9 cellular contexts compared by ENCODE assay signal in genomic region chr3:101781166-101781565, GRCh38. TPM values are rescaled to one million over a fixed set of nuclear protein-coding genes. Genes with fewer than 3 reads are reported as not detected.
DNase-seq lines count a peak whose midpoint lies in the region; ATAC-seq, FAIRE-seq and TF ChIP-seq lines count a peak whose summit lies in the region.
"Had no signal": no experiment of that assay in that cellular context is flagged by ENCODE, and none has a peak within 500 bp of the region (broad histone marks: within the 10 kb centered on the region; RNA-seq: fewer than 3 reads in every experiment).

No MANE protein-coding gene starts in this region.

- BruUV-seq in HepG2 (replicated peaks; lab: Mats Ljungman, UMichigan) = no TSS peak

- H3K79me2 ChIP-seq in HepG2 (ENCODE audit: insufficient read depth, low read length) = no peaks in the 10 kb centered on the region

- no peaks in the 10 kb centered on the region for H3K27me3 ChIP-seq in BE2C
- H3K27me3 ChIP-seq in HAP-1 (ENCODE audit: low read depth) = no peaks in the 10 kb centered on the region
- H3K27me3 ChIP-seq in HepG2 (ENCODE audit: control insufficient read depth in 1 of 2, insufficient read depth in 2 of 2, low read length in 2 of 2) = no peaks in the 10 kb centered on the region; a peak in 1 of 5 replicates

- H3K9me3 Mint-ChIP-seq in naive thymus-derived CD8-positive, alpha-beta T cell = no peaks in the 10 kb centered on the region

- no peak for TF ChIP-seq RAD21 in HepG2 (CRISPR knock-in tag; IDR thresholded peaks at IDR 0.05)

- H3K9me3 ChIP-seq in BE2C (no peaks in the 10 kb centered on the region), HAP-1 (no peaks in the 10 kb centered on the region), HepG2 (ENCODE audit: low read length) (no peaks in the 10 kb centered on the region)

- H3K36me3 ChIP-seq in BE2C = peaks cover 39% of the 10 kb centered on the region
- H3K36me3 ChIP-seq in HAP-1 (replicated peaks) = peaks cover 34% of the 10 kb centered on the region
- H3K36me3 ChIP-seq in HepG2 (replicated peaks in 1 of 2; ENCODE audit: control insufficient read depth in 1 of 2, insufficient read depth in 2 of 2, low read length in 2 of 2) = peaks cover 0 to 3% of the 10 kb centered on the region in 2 experiments; a peak in 1 of 5 replicates

- H2AFZ ChIP-seq in HepG2 (ENCODE audit: low read length) = no peak overlapping the region

- H3K4me3 Mint-ChIP-seq in naive thymus-derived CD8-positive, alpha-beta T cell = peak overlapping the region in 9 of 10 donors; percentile 26 to 98 (median 94)

- H3K27ac Mint-ChIP-seq in naive thymus-derived CD8-positive, alpha-beta T cell = peak overlapping the region in 9 of 10 donors; percentile 83 to 100 (median 99)

- in situ Hi-C loops in HAP-1 (cut with MboI; ENCODE audit: low sequenced_read_pairs) = no loop called here
- in situ Hi-C loops in astrocyte of the cerebellum (cut with HindIII; ENCODE audit: low sequenced_read_pairs) = no loop called here
- in situ Hi-C loops in HepG2 (cut with HindIII; ENCODE audit: extremely low pct_ligation_motif_present, low pct_unique_long_range_greater_than_20kb) = no loop called here

- H3K4me3 ChIP-seq in BE2C (ENCODE audit: low read depth, low read length) (peak overlapping the region; percentile 71), HAP-1 (peak overlapping the region; percentile 81), astrocyte of the cerebellum (ENCODE audit: low read depth, low read length) (peak overlapping the region; percentile 58), HepG2 (replicated peaks in 1 of 3; ENCODE audit: insufficient read depth in 1 of 3, low read depth in 2 of 3, low read length in 3 of 3) (no peak overlapping the region)

- H3K4me1 ChIP-seq in BE2C = no peaks in the 10 kb centered on the region; the same call in 1 of the 2 replicates
- H3K4me1 ChIP-seq in HAP-1 = peaks cover 23% of the 10 kb centered on the region
- H3K4me1 ChIP-seq in HepG2 (ENCODE audit: insufficient read depth, low read length) = peaks cover 25% of the 10 kb centered on the region

- H4K20me1 ChIP-seq in HepG2 (ENCODE audit: insufficient read depth, low read length) = no peaks in the 10 kb centered on the region

- DNase-seq in BE2C = no peak
- peak; percentile 22 to 70 for DNase-seq in HAP-1 (ENCODE audit: low spot score in 2 of 2)
- no peak for DNase-seq in astrocyte of the cerebellum (ENCODE audit: low read depth)
- DNase-seq in naive thymus-derived CD8-positive, alpha-beta T cell = no peak
- DNase-seq in cerebellum (ENCODE audit: low spot score) = no peak
- DNase-seq in HepG2 (ENCODE audit: low spot score) = no peak
- DNase-seq: aorta had no signal

- POLR2A ChIA-PET in naive thymus-derived CD8-positive, alpha-beta T cell (lab: Charles Lee) = interaction anchor here (0.8 to 2.7 kb wide), 3 partner anchors 15 to 105 kb away, joined by 3 to 7 read pairs (median 4); partner anchors contain the start of gene CEP97
- POLR2A ChIA-PET in HepG2 (lab: Yijun Ruan, JAX) = no interaction called here

- intact Hi-C loops in HepG2 (cut with micrococcal nuclease; ENCODE audit: unreplicated experiment) = no loop called here

- H3K9ac ChIP-seq in HepG2 (ENCODE audit: insufficient read depth, low read depth, low read length) = no peak overlapping the region

- H3K36me3 Mint-ChIP-seq in naive thymus-derived CD8-positive, alpha-beta T cell = peaks cover 0 to 33% (median 23%) of the 10 kb centered on the region in 3 donors

- TF ChIP-seq EP300 in HepG2 (IDR thresholded peaks at IDR 0.05; ENCODE audit: low read depth in 2 of 2, low read length in 2 of 2) (no peak), HepG2 (CRISPR knock-in tag; IDR thresholded peaks at IDR 0.05; ENCODE audit: borderline replicate concordance) (no peak)

- no peaks in the 10 kb centered on the region for H3K27me3 Mint-ChIP-seq in naive thymus-derived CD8-positive, alpha-beta T cell

- TF ChIP-seq CTCF in BE2C (IDR thresholded peaks at IDR 0.05; ENCODE audit: low read depth, low read length) = no peak
- TF ChIP-seq CTCF in astrocyte of the cerebellum (IDR thresholded peaks at IDR 0.05; ENCODE audit: low read depth, low read length, missing control alignments) = no peak
- TF ChIP-seq CTCF in HepG2 (CRISPR knock-in tag; IDR thresholded peaks at IDR 0.05) = no peak

- peaks cover 27 to 80% (median 73%) of the 10 kb centered on the region in 4 donors for H3K4me1 Mint-ChIP-seq in naive thymus-derived CD8-positive, alpha-beta T cell

- no peak for TF ChIP-seq POLR2A in HepG2 (IDR thresholded peaks at IDR 0.05; ENCODE audit: insufficient read depth in 1 of 2, low read depth in 2 of 2, low read length in 2 of 2)

- no peak for ATAC-seq in naive thymus-derived CD8-positive, alpha-beta T cell
- no peak for ATAC-seq in GM18868 (IDR thresholded peaks at IDR 0.05; ENCODE audit: unreplicated experiment)
- ATAC-seq in HepG2 = no peak
- no peak for ATAC-seq in HG02623 (IDR thresholded peaks at IDR 0.05; ENCODE audit: unreplicated experiment)

- H3K27ac ChIP-seq in HepG2 (ENCODE audit: extremely low read length, insufficient read depth, low read length) = no peak overlapping the region

- CTCF ChIA-PET in HepG2 (lab: Yijun Ruan, JAX; ENCODE audit: low intra/inter-chr PET ratio, low total read pairs) = no interaction called here

- H3K4me2 ChIP-seq in HepG2 (ENCODE audit: low read depth, low read length) = no peak overlapping the region

- FAIRE-seq in HepG2 (lab: Jason Lieb, UNC) = no peak

TF ChIP-seq in HepG2, 621 proteins besides CTCF, POLR2A, EP300 and RAD21 (continues in another document):
- TF ChIP-seq HDAC2 (CRISPR knock-in tag; IDR thresholded peaks at IDR 0.05) (no peak), THYN1 (CRISPR knock-in tag; IDR thresholded peaks at IDR 0.05; ENCODE audit: borderline replicate concordance, low read depth) (no peak), SP2 (CRISPR knock-in tag; IDR thresholded peaks at IDR 0.05) (no peak)

RNA-seq across cellular contexts. Expression of gene NXPE3, which starts 2.2 kb away (rescaled TPM):
- 24.5 TPM for polyA plus RNA-seq in BE2C (2012; ENCODE audit: insufficient read depth, insufficient read length, low read depth)
- 10 to 100 TPM; 38.3 to 40.0 TPM for total RNA-seq in naive thymus-derived CD8-positive, alpha-beta T cell
- polyA plus RNA-seq in naive thymus-derived CD8-positive, alpha-beta T cell = 10 to 100 TPM; 32.5 to 61.0 (median 50.2) TPM
- 12.3 TPM for total RNA-seq in cerebellum
- total RNA-seq in HepG2 (2016; rRNA removed; fragmentation: Illumina TruSeq; extraction: Trizol) = 4.7 and 5.3 TPM in 2 replicates
- total RNA-seq in HepG2 (2016; cell fraction: cytosol; rRNA removed; fragmentation: Illumina TruSeq; extraction: Trizol; ENCODE audit: low read depth) = 2.1 and 2.6 TPM in 2 replicates
- total RNA-seq in HepG2 (2016; cell fraction: insoluble cytoplasmic fraction; rRNA removed; fragmentation: Illumina TruSeq; extraction: Trizol) = 4.8 and 5.6 TPM in 2 replicates
- 8.2 and 9.3 TPM in 2 replicates for total RNA-seq in HepG2 (2016; cell fraction: membrane; rRNA removed; fragmentation: Illumina TruSeq; extraction: Trizol)
- total RNA-seq in HepG2 (2016; cell fraction: nucleus; rRNA removed; fragmentation: Illumina TruSeq; extraction: Trizol) = 2.8 and 4.3 TPM in 2 replicates
- polyA plus RNA-seq in HepG2 (2011; rRNA removed) = 3.5 and 3.6 TPM in 2 replicates
- 2.9 and 4.4 TPM in 2 replicates for polyA plus RNA-seq in HepG2 (2011; cell fraction: cytosol; rRNA removed)
- polyA plus RNA-seq in HepG2 (2011; cell fraction: nucleus; rRNA removed) = 1.7 and 2.3 TPM in 2 replicates
- 2.8 and 4.3 TPM in 2 replicates for polyA plus RNA-seq in HepG2 (2012)
- polyA plus RNA-seq in HepG2 (2016; cell fraction: cytosol; fragmentation: Illumina TruSeq; extraction: Trizol; ENCODE audit: low read depth) = 3.2 and 3.3 TPM in 2 replicates
- polyA plus RNA-seq in HepG2 (2016; cell fraction: insoluble cytoplasmic fraction; fragmentation: Illumina TruSeq; extraction: Trizol; ENCODE audit: low read depth) = 6.4 and 7.2 TPM in 2 replicates
- 7.5 and 7.8 TPM in 2 replicates for polyA plus RNA-seq in HepG2 (2016; cell fraction: membrane; fragmentation: Illumina TruSeq; extraction: Trizol; ENCODE audit: low read depth)
- polyA plus RNA-seq in HepG2 (2016; cell fraction: nucleus; fragmentation: Illumina TruSeq; extraction: Trizol; ENCODE audit: insufficient read depth, low read depth) = 4.1 and 5.6 TPM in 2 replicates
- polyA minus RNA-seq in HepG2 (2011; rRNA and poly(A)+ RNA removed; ENCODE audit: low replicate concordance) = 7.4 and 7.9 TPM in 2 replicates
- polyA minus RNA-seq in HepG2 (2011; cell fraction: cytosol; rRNA and poly(A)+ RNA removed) = 1.8 and 3.9 TPM in 2 replicates
- 3.2 and 4.4 TPM in 2 replicates for polyA minus RNA-seq in HepG2 (2011; cell fraction: nucleus; rRNA and poly(A)+ RNA removed)

RNA-seq across cellular contexts. Expression of gene CEP97, which starts 56.8 kb away (rescaled TPM):
- 4.7 TPM for polyA plus RNA-seq in BE2C (2012; ENCODE audit: insufficient read depth, insufficient read length, low read depth)
- total RNA-seq in naive thymus-derived CD8-positive, alpha-beta T cell = 10 to 100 TPM in 1 of 2 experiments, 1 to 10 TPM in 1; 8.4 to 10.5 TPM
- 1 to 10 TPM; 1.8 to 5.3 (median 3.5) TPM for polyA plus RNA-seq in naive thymus-derived CD8-positive, alpha-beta T cell
- total RNA-seq in cerebellum = 45.5 TPM
- 6.5 and 10.2 TPM in 2 replicates for total RNA-seq in HepG2 (2016; rRNA removed; fragmentation: Illumina TruSeq; extraction: Trizol)
- 0.88 and 0.91 TPM in 2 replicates for total RNA-seq in HepG2 (2016; cell fraction: cytosol; rRNA removed; fragmentation: Illumina TruSeq; extraction: Trizol; ENCODE audit: low read depth)
- 6.7 and 10.1 TPM in 2 replicates for total RNA-seq in HepG2 (2016; cell fraction: insoluble cytoplasmic fraction; rRNA removed; fragmentation: Illumina TruSeq; extraction: Trizol)
- total RNA-seq in HepG2 (2016; cell fraction: membrane; rRNA removed; fragmentation: Illumina TruSeq; extraction: Trizol) = 1.4 and 1.5 TPM in 2 replicates
- 6.3 and 6.4 TPM in 2 replicates for total RNA-seq in HepG2 (2016; cell fraction: nucleus; rRNA removed; fragmentation: Illumina TruSeq; extraction: Trizol)
- polyA plus RNA-seq in HepG2 (2011; rRNA removed) = 0.71 and 0.99 TPM in 2 replicates
- polyA plus RNA-seq in HepG2 (2011; cell fraction: cytosol; rRNA removed) = 0.43 and 0.78 TPM in 2 replicates
- polyA plus RNA-seq in HepG2 (2011; cell fraction: nucleus; rRNA removed) = 0.72 and 2.3 TPM in 2 replicates
- polyA plus RNA-seq in HepG2 (2012) = 1.4 and 1.8 TPM in 2 replicates
- 0.03 and 0.05 TPM in 2 replicates for polyA plus RNA-seq in HepG2 (2016; cell fraction: cytosol; fragmentation: Illumina TruSeq; extraction: Trizol; ENCODE audit: low read depth)
- polyA plus RNA-seq in HepG2 (2016; cell fraction: insoluble cytoplasmic fraction; fragmentation: Illumina TruSeq; extraction: Trizol; ENCODE audit: low read depth) = 2.2 and 2.4 TPM in 2 replicates
- polyA plus RNA-seq in HepG2 (2016; cell fraction: membrane; fragmentation: Illumina TruSeq; extraction: Trizol; ENCODE audit: low read depth) = 0.16 and 0.17 TPM in 2 replicates
- polyA plus RNA-seq in HepG2 (2016; cell fraction: nucleus; fragmentation: Illumina TruSeq; extraction: Trizol; ENCODE audit: insufficient read depth, low read depth) = 3.7 and 4.7 TPM in 2 replicates
- 1.5 and 7.8 TPM in 2 replicates for polyA minus RNA-seq in HepG2 (2011; rRNA and poly(A)+ RNA removed; ENCODE audit: low replicate concordance)
- 3.0 and 4.2 TPM in 2 replicates for polyA minus RNA-seq in HepG2 (2011; cell fraction: cytosol; rRNA and poly(A)+ RNA removed)
- polyA minus RNA-seq in HepG2 (2011; cell fraction: nucleus; rRNA and poly(A)+ RNA removed) = 5.2 and 6.5 TPM in 2 replicates

Comparison
In these comparisons a context has a peak if more than half of its experiments do, and no peak if none do; other contexts are left out.
1. DNase-seq: peak in HAP-1 (2 of 2); none in BE2C (single experiment), astrocyte of the cerebellum (single experiment), naive thymus-derived CD8-positive, alpha-beta T cell (0 of 10), cerebellum (single experiment) and HepG2 (single experiment).
2. H3K4me3 ChIP-seq: peak in BE2C (single experiment), HAP-1 (single experiment) and astrocyte of the cerebellum (single experiment); none in HepG2 (0 of 3).